In genomic region chr6:69866351-69867074, GRCh38 we compare ENCODE assay signal across 1 cellular context.
A peak's percentile ranks its signal among the peaks of the same experiment; 100 is the strongest.
TF ChIP-seq lines count a peak whose summit lies in the region.

Gene COL19A1 (plus strand): TSS chr6:69866556. CDS start chr6:69879568, 13,012 bp downstream.

TF ChIP-seq in H1, 55 proteins besides CTCF, POLR2A, EP300 and RAD21 (continued from another document):
- TF ChIP-seq SUZ12 (IDR thresholded peaks at IDR 0.05; ENCODE audit: low read length) (peak; percentile 50; the same call in 1 of the 2 replicates), RNF2 (IDR thresholded peaks at IDR 0.05; ENCODE audit: borderline replicate concordance, low read depth, low read length, missing control alignments, poor library complexity, severe bottlenecking) (peak; percentile 65), MAX (IDR thresholded peaks at IDR 0.05) (0 out of 2 replicates have a peak, but pooled peaks have one; percentile 47), KDM1A (IDR thresholded peaks at IDR 0.05; ENCODE audit: borderline replicate concordance, low read length) (no peak)
TF ChIP-seq in H1: peak in this region for 5.
